ENCODE assay signal across 20 cellular contexts in genomic region chr11:17575431-17576425, GRCh38. TPM values are rescaled to one million over a fixed set of nuclear protein-coding genes. Genes with fewer than 3 reads are reported as not detected.
DNase-seq lines count a peak whose midpoint lies in the region; ATAC-seq and TF ChIP-seq lines count a peak whose summit lies in the region.
"Had no signal": no experiment of that assay in that cellular context is flagged by ENCODE, and none has a peak within 500 bp of the region (broad histone marks: within the 10 kb centered on the region; RNA-seq: fewer than 3 reads in every experiment).

No MANE protein-coding gene starts in this region.

- H3K4me3 Mint-ChIP-seq in H9 (no peak overlapping the region), endodermal cell (no peak overlapping the region), chondrocyte (ENCODE audit: unreplicated experiment) (no peak overlapping the region)
- H3K4me3 Mint-ChIP-seq in CD4-positive, alpha-beta T cell = no peak overlapping the region
- H3K4me3 Mint-ChIP-seq: HFFc6 had no signal

- no peaks in the 10 kb centered on the region for H3K79me1 ChIP-seq in H9 (ENCODE audit: insufficient read depth, low read depth, low read length, poor library complexity, severe bottlenecking)

- POLR2A ChIA-PET in CD4-positive, alpha-beta T cell (lab: Charles Lee) = no interaction called here

- H3K4me3 ChIP-seq in WERI-Rb-1 (ENCODE audit: low read depth, low read length) (no peak overlapping the region), endodermal cell (ENCODE audit: low read length) (no peak overlapping the region)
- H3K4me3 ChIP-seq: PC-9 had no signal

- H4K91ac ChIP-seq in H9 (ENCODE audit: insufficient read length, low read depth, low read length) = no peak overlapping the region

- H2BK5ac ChIP-seq in H9 (ENCODE audit: insufficient read length, low read length) = no peak overlapping the region

- H3K4me1 Mint-ChIP-seq in H9 (peaks cover 18 to 37% of the 10 kb centered on the region in 2 experiments), endodermal cell (peaks cover 10% of the 10 kb centered on the region), chondrocyte (ENCODE audit: low read depth) (no peaks in the 10 kb centered on the region)
- H3K4me1 Mint-ChIP-seq in CD4-positive, alpha-beta T cell (ENCODE audit: low read depth) = no peaks in the 10 kb centered on the region

- ATAC-seq in sciatic nerve (no peak), omental fat pad (ENCODE audit: low FRiP score) (no peak)
- ATAC-seq in CD4-positive, alpha-beta T cell (ENCODE audit: poor library complexity) = no peak

- H3K4me1 ChIP-seq in H9 (ENCODE audit: insufficient read depth, low read length) (no peaks in the 10 kb centered on the region), endodermal cell (ENCODE audit: control insufficient read depth, insufficient read depth, low read length) (peaks cover 3% of the 10 kb centered on the region)

- no peaks in the 10 kb centered on the region for H4K20me1 ChIP-seq in H9 (ENCODE audit: control insufficient read depth, insufficient read depth, insufficient read length)

- no peaks in the 10 kb centered on the region for H3K23me2 ChIP-seq in H9 (ENCODE audit: insufficient read length, low read depth, low read length, poor library complexity, severe bottlenecking)

- H3T11ph ChIP-seq in H9 (ENCODE audit: low read length) = no peak overlapping the region

- H3K27me3 ChIP-seq in H9 (ENCODE audit: insufficient read depth, low read length) = no peaks in the 10 kb centered on the region
- no peaks in the 10 kb centered on the region for H3K27me3 ChIP-seq in WERI-Rb-1 (ENCODE audit: insufficient read depth, low read depth, severe bottlenecking)
- H3K27me3 ChIP-seq in endodermal cell (ENCODE audit: control insufficient read depth, insufficient read depth, low read length, poor library complexity, severe bottlenecking) = peaks cover 15% of the 10 kb centered on the region
- peaks cover 9% of the 10 kb centered on the region for H3K27me3 ChIP-seq in CD4-positive, alpha-beta T cell (ENCODE audit: control insufficient read depth, insufficient read depth, low read length)

- no CpG with 5 or more reads among the region's 16 CpGs for WGBS in H9 (ENCODE audit: extremely low coverage, insufficient read length, low lambda C conversion rate)
- 85 to 91% methylated on average over 9 to 16 of the region's 16 CpGs for WGBS in endodermal cell (ENCODE audit: insufficient coverage in 1 of 2, insufficient read length in 1 of 2), 2 experiments

- intact Hi-C loops in sciatic nerve (cut with DNase I) = no loop called here
- intact Hi-C loops in CD4-positive, alpha-beta T cell (cut with DNase I, micrococcal nuclease) = no loop called here

- H3K79me2 ChIP-seq in H9 (ENCODE audit: insufficient read depth, low read length) = no peaks in the 10 kb centered on the region

- no peak overlapping the region for H2BK15ac ChIP-seq in H9 (ENCODE audit: low read depth, low read length)

- no peak overlapping the region for H3K4me2 ChIP-seq in H9 (ENCODE audit: insufficient read depth, insufficient read length, low read length)
- H3K4me2 ChIP-seq: PC-9 had no signal

- H3K27ac ChIP-seq in H9 (ENCODE audit: insufficient read length, low read depth, low read length) (no peak overlapping the region), WERI-Rb-1 (no peak overlapping the region), endodermal cell (ENCODE audit: low read depth, low read length) (no peak overlapping the region)
- H3K27ac ChIP-seq in CD4-positive, alpha-beta T cell (ENCODE audit: low read depth, low read length) = no peak overlapping the region
- H3K27ac ChIP-seq: PC-9, RWPE1 had no signal

- H3K9ac ChIP-seq in H9 (ENCODE audit: extremely low read depth, insufficient read length, low read length) (no peak overlapping the region), endodermal cell (ENCODE audit: extremely low read depth, low read length, poor library complexity, severe bottlenecking) (no peak overlapping the region)

- H2AK5ac ChIP-seq in H9 (ENCODE audit: insufficient read length, low read length) = no peak overlapping the region

- peak overlapping the region; percentile 1; the same call in 1 of the 2 replicates for H3K14ac ChIP-seq in H9 (ENCODE audit: insufficient read depth, low read length)

- H3K9me3 ChIP-seq in H9 (ENCODE audit: control insufficient read depth, low read depth, low read length) = no peaks in the 10 kb centered on the region
- H3K9me3 ChIP-seq in WERI-Rb-1 (ENCODE audit: severe bottlenecking) = no peaks in the 10 kb centered on the region
- no peaks in the 10 kb centered on the region for H3K9me3 ChIP-seq in endodermal cell (ENCODE audit: control insufficient read depth, low read length)
- no peaks in the 10 kb centered on the region for H3K9me3 ChIP-seq in CD4-positive, alpha-beta T cell (ENCODE audit: control insufficient read depth, low read length)

- H3K9me3 Mint-ChIP-seq in H9 (no peaks in the 10 kb centered on the region), endodermal cell (no peaks in the 10 kb centered on the region), chondrocyte (ENCODE audit: low read depth) (no peaks in the 10 kb centered on the region)
- H3K9me3 Mint-ChIP-seq in CD4-positive, alpha-beta T cell = no peaks in the 10 kb centered on the region
- H3K9me3 Mint-ChIP-seq: HFFc6 had no signal

- H3K56ac ChIP-seq in H9 (ENCODE audit: insufficient read length, low read depth, low read length) = no peak overlapping the region

- no peak overlapping the region for H3K18ac ChIP-seq in H9 (ENCODE audit: insufficient read length, low read depth, low read length)

- no peak overlapping the region for H3K4ac ChIP-seq in H9 (ENCODE audit: low read depth, low read length)

- no peak for TF ChIP-seq CTCF in H9 (conservative IDR thresholded peaks at IDR 0.05)
- no peak for TF ChIP-seq CTCF in WERI-Rb-1 (IDR thresholded peaks at IDR 0.05; ENCODE audit: low read depth, low read length)
- no peak for TF ChIP-seq CTCF in endodermal cell (conservative IDR thresholded peaks at IDR 0.05)
- TF ChIP-seq CTCF in CD4-positive, alpha-beta T cell (IDR thresholded peaks at IDR 0.05) = no peak
- no peak for TF ChIP-seq CTCF in chondrocyte (IDR thresholded peaks at IDR 0.05)
- no peak for TF ChIP-seq CTCF in omental fat pad (IDR thresholded peaks at IDR 0.05)

- CTCF ChIA-PET in CD4-positive, alpha-beta T cell (lab: Charles Lee) = no interaction called here

- no peak overlapping the region for H4K8ac ChIP-seq in H9 (replicated peaks; ENCODE audit: insufficient read length, low read depth, low read length)

- no peak overlapping the region for H4K5ac ChIP-seq in H9 (ENCODE audit: insufficient read length, low read depth, low read length)

- peaks cover 7% of the 10 kb centered on the region for H3K27me3 Mint-ChIP-seq in H9 (ENCODE audit: low read depth)
- peaks cover 79% of the 10 kb centered on the region for H3K27me3 Mint-ChIP-seq in endodermal cell (ENCODE audit: insufficient read depth)
- peaks cover 9% of the 10 kb centered on the region for H3K27me3 Mint-ChIP-seq in CD4-positive, alpha-beta T cell
- peaks cover 37% of the 10 kb centered on the region for H3K27me3 Mint-ChIP-seq in chondrocyte (ENCODE audit: low read depth)

- no peak overlapping the region for H2AFZ ChIP-seq in H9 (ENCODE audit: low read length)
- H2AFZ ChIP-seq: PC-9 had no signal

- no peak overlapping the region for H2BK20ac ChIP-seq in H9 (ENCODE audit: low read depth, low read length, poor library complexity, severe bottlenecking)

- no peak overlapping the region for H2BK12ac ChIP-seq in H9 (ENCODE audit: insufficient read length, low read depth, low read length)

- peak; percentile 24 for DNase-seq in H9
- DNase-seq in WERI-Rb-1 = peak; percentile 59
- peak; percentile 54 for DNase-seq in endodermal cell
- DNase-seq in sciatic nerve (ENCODE audit: low spot score) = peak; percentile 19
- no peak for DNase-seq in CD4-positive, alpha-beta T cell
- DNase-seq in chondrocyte (ENCODE audit: low spot score) = no peak
- no peak for DNase-seq in omental fat pad (ENCODE audit: low spot score)
- DNase-seq: ACHN, C1 segment of cervical spinal cord, DMS79, HFFc6, IMR-90, NCI-H1417 treated with DMSO at 0.1 percent for 48 hours, NCI-H187 treated with DMSO at 0.1 percent for 48 hours, NCI-H226, NCI-H524, SIG-M5 had no signal

- H3K36me3 ChIP-seq in WERI-Rb-1 = no peaks in the 10 kb centered on the region
- no peaks in the 10 kb centered on the region for H3K36me3 ChIP-seq in endodermal cell (ENCODE audit: control insufficient read depth, insufficient read depth, low read length)

- H3K27ac Mint-ChIP-seq in H9 (no peak overlapping the region), endodermal cell (no peak overlapping the region), chondrocyte (ENCODE audit: unreplicated experiment) (no peak overlapping the region)
- no peak overlapping the region for H3K27ac Mint-ChIP-seq in CD4-positive, alpha-beta T cell
- H3K27ac Mint-ChIP-seq: HFFc6 had no signal

- H3K36me3 Mint-ChIP-seq in H9 (ENCODE audit: insufficient read depth in 1 of 3, low read depth in 3 of 3) (no peaks in the 10 kb centered on the region), endodermal cell (ENCODE audit: low read depth) (no peaks in the 10 kb centered on the region), chondrocyte (ENCODE audit: low read depth) (no peaks in the 10 kb centered on the region)
- H3K36me3 Mint-ChIP-seq in CD4-positive, alpha-beta T cell (ENCODE audit: low read depth) = no peaks in the 10 kb centered on the region

- H2BK120ac ChIP-seq in H9 (ENCODE audit: low read depth, low read length, poor library complexity, severe bottlenecking) = no peak overlapping the region

- H3K23ac ChIP-seq in H9 (ENCODE audit: insufficient read length, low read depth, low read length) = no peak overlapping the region

RNA-seq across cellular contexts. Expression of gene OTOG, which starts 28.7 kb away (rescaled TPM):
- total RNA-seq in H9 (2021) (0.35 and 0.86 TPM in 2 replicates), endodermal cell (under 1 TPM; 0.33 to 0.55 TPM), sciatic nerve (not detected), chondrocyte (0.08 to 0.82 TPM in 2 of 3 replicates, not detected in the other), omental fat pad (not detected)
- polyA plus RNA-seq in endodermal cell (2013, experiment 1 of 2) = 0.39 TPM
- polyA plus RNA-seq in endodermal cell (2013, experiment 2 of 2) = 0.50 TPM
- not detected for total RNA-seq in CD4-positive, alpha-beta T cell
- total RNA-seq: HFFc6, IMR-90, M059J, PC-9 had no signal
- polyA plus RNA-seq: IMR-90 had no signal

RNA-seq across cellular contexts. Expression of gene USH1C, which starts 31.5 kb away (rescaled TPM):
- total RNA-seq in H9 (2021) = 1.0 and 1.5 TPM in 2 replicates
- 1 to 10 TPM; 1.5 to 2.8 TPM for total RNA-seq in endodermal cell
- 1.00 TPM for polyA plus RNA-seq in endodermal cell (2013, experiment 1 of 2)
- polyA plus RNA-seq in endodermal cell (2013, experiment 2 of 2) = 0.99 TPM
- not detected for total RNA-seq in sciatic nerve
- not detected for total RNA-seq in CD4-positive, alpha-beta T cell
- total RNA-seq in chondrocyte = 0.72 to 0.92 TPM in 2 of 3 replicates, not detected in the other
- under 1 TPM in 1 of 4 donors, not detected in 3; 0.19 TPM for total RNA-seq in omental fat pad
- total RNA-seq: HFFc6, IMR-90, M059J, PC-9 had no signal
- polyA plus RNA-seq: IMR-90 had no signal

Comparison
In these comparisons a context has a peak if more than half of its experiments do, and no peak if none do; other contexts are left out.
1. DNase-seq: peak in H9 (single experiment), WERI-Rb-1 (single experiment), endodermal cell (single experiment) and sciatic nerve (single experiment); none in CD4-positive, alpha-beta T cell (0 of 10), chondrocyte (single experiment) and omental fat pad (single experiment).